11 cellular contexts compared by ENCODE assay signal in genomic region chr12:102955926-102956737, GRCh38. TPM values are rescaled to one million over a fixed set of nuclear protein-coding genes. Genes with fewer than 3 reads are reported as not detected.
DNase-seq lines count a peak whose midpoint lies in the region; ATAC-seq and TF ChIP-seq lines count a peak whose summit lies in the region.
"Had no signal": no experiment of that assay in that cellular context is flagged by ENCODE, and none has a peak within 500 bp of the region (broad histone marks: within the 10 kb centered on the region; RNA-seq: fewer than 3 reads in every experiment).

No MANE protein-coding gene starts in this region.

- no peak overlapping the region for H3K4me3 Mint-ChIP-seq in activated naive CD4-positive, alpha-beta T cell treated with anti-CD3 and anti-CD28 coated beads, Interleukin-2, amount 10 ng/mL, durations not matched to agents 7 days and 5 days

- 4 to 12% methylated on average over 13 to 50 of the region's 50 CpGs for WGBS in body of pancreas, 2 donors

- no peak for TF ChIP-seq POLR2A in body of pancreas (IDR thresholded peaks at IDR 0.05)

- H3K4me1 ChIP-seq in body of pancreas, result peaks cover 28% of the 10 kb centered on the region

- no peaks in the 10 kb centered on the region for H3K36me3 ChIP-seq in MG63
- H3K36me3 ChIP-seq in body of pancreas (replicated peaks in 1 of 2; ENCODE audit: insufficient read depth in 1 of 2, low read depth in 2 of 2), result no peaks in the 10 kb centered on the region
- H3K36me3 ChIP-seq: neutrophil, uterus had no signal

- H3K4me3 ChIP-seq in MG63 (no peak overlapping the region), body of pancreas (no peak overlapping the region)
- H3K4me3 ChIP-seq: uterus had no signal

- no peaks in the 10 kb centered on the region for H3K9me3 Mint-ChIP-seq in activated naive CD4-positive, alpha-beta T cell treated with anti-CD3 and anti-CD28 coated beads, Interleukin-2, amount 10 ng/mL, durations not matched to agents 7 days and 5 days

- TF ChIP-seq CTCF in body of pancreas (IDR thresholded peaks at IDR 0.05), result no peak

- CTCF ChIA-PET in activated naive CD4-positive, alpha-beta T cell treated with anti-CD3 and anti-CD28 coated beads, Interleukin-2, amount 10 ng/mL, durations not matched to agents 7 days and 5 days (lab: Charles Lee), result interaction anchor here (0.6 kb wide), 1 partner anchor 79 kb away, joined by 3 read pairs; no protein-coding TSS in a partner anchor

- H3K27ac Mint-ChIP-seq in activated naive CD4-positive, alpha-beta T cell treated with anti-CD3 and anti-CD28 coated beads, Interleukin-2, amount 10 ng/mL, durations not matched to agents 7 days and 5 days, result no peak overlapping the region
- H3K27ac Mint-ChIP-seq: T-helper 17 cell had no signal

- H3K4me1 Mint-ChIP-seq in activated naive CD4-positive, alpha-beta T cell treated with anti-CD3 and anti-CD28 coated beads, Interleukin-2, amount 10 ng/mL, durations not matched to agents 7 days and 5 days, result peaks cover 43% of the 10 kb centered on the region

- peak; percentile 66 for DNase-seq in DMS53 treated with DMSO at 0.1 percent for 48 hours (lab: John Stamatoyannopoulos, UW; ENCODE audit: unreplicated experiment)
- peak; percentile 4 for DNase-seq in MG63
- DNase-seq in body of pancreas, result peak in 1 of 4 donors; percentile 29
- DNase-seq in medulla oblongata (ENCODE audit: extremely low spot score), result peak; percentile 53
- DNase-seq in activated CD8-positive, alpha-beta memory T cell treated with anti-CD3 and anti-CD28 coated beads, Interleukin-2, amount 50 U/mL, for 48 hours, result no peak
- no peak for DNase-seq in activated naive CD4-positive, alpha-beta T cell treated with anti-CD3 and anti-CD28 coated beads, Interleukin-2, amount 10 ng/mL, durations not matched to agents 7 days and 5 days
- DNase-seq: T-helper 17 cell, uterus had no signal

- peaks cover 96% of the 10 kb centered on the region for H3K27me3 Mint-ChIP-seq in activated naive CD4-positive, alpha-beta T cell treated with anti-CD3 and anti-CD28 coated beads, Interleukin-2, amount 10 ng/mL, durations not matched to agents 7 days and 5 days

- intact Hi-C loops in body of pancreas (cut with DNase I), result no loop called here

- peaks cover 2% of the 10 kb centered on the region for H3K36me3 Mint-ChIP-seq in activated naive CD4-positive, alpha-beta T cell treated with anti-CD3 and anti-CD28 coated beads, Interleukin-2, amount 10 ng/mL, durations not matched to agents 7 days and 5 days

- H3K27ac ChIP-seq in body of pancreas, result no peak overlapping the region
- H3K27ac ChIP-seq: neutrophil, uterus had no signal

- peaks cover 31% of the 10 kb centered on the region for H3K27me3 ChIP-seq in MG63
- peaks cover 0 to 16% of the 10 kb centered on the region in 2 donors for H3K27me3 ChIP-seq in body of pancreas

- ATAC-seq in body of pancreas, result peak; percentile 51
- ATAC-seq in GM21423 (IDR thresholded peaks at IDR 0.05; ENCODE audit: unreplicated experiment), result no peak
- ATAC-seq in HG03442 (IDR thresholded peaks at IDR 0.05; ENCODE audit: unreplicated experiment), result no peak
- ATAC-seq: T-helper 17 cell had no signal

- H3K9me3 ChIP-seq in MG63 (no peaks in the 10 kb centered on the region), body of pancreas (no peaks in the 10 kb centered on the region)
- H3K9me3 ChIP-seq: neutrophil, uterus had no signal

RNA-seq across cellular contexts. Expression of gene ASCL1, which starts 1.3 kb away (rescaled TPM):
- not detected in 2 replicates for total RNA-seq in MG63 (2014; rRNA removed; shearing (Covaris generic); ENCODE audit: low replicate concordance)
- not detected for total RNA-seq in body of pancreas
- total RNA-seq: T-helper 17 cell had no signal

RNA-seq across cellular contexts. Expression of gene PAH, which starts 39.1 kb away (rescaled TPM):
- total RNA-seq in MG63 (2014; rRNA removed; shearing (Covaris generic); ENCODE audit: low replicate concordance), result 0.36 TPM in 1 of 2 replicates, not detected in the other
- total RNA-seq in body of pancreas, result 10 to 100 TPM in 1 of 2 donors, 1 to 10 TPM in 1; 7.3 to 39.6 TPM

Comparison
In these comparisons a context has a peak if more than half of its experiments do, and no peak if none do; other contexts are left out.
1. DNase-seq: peak in DMS53 treated with DMSO at 0.1 percent for 48 hours (single experiment), MG63 (single experiment) and medulla oblongata (single experiment); none in activated CD8-positive, alpha-beta memory T cell treated with anti-CD3 and anti-CD28 coated beads, Interleukin-2, amount 50 U/mL, for 48 hours (single experiment) and activated naive CD4-positive, alpha-beta T cell treated with anti-CD3 and anti-CD28 coated beads, Interleukin-2, amount 10 ng/mL, durations not matched to agents 7 days and 5 days (single experiment).